Comparison of ENCODE assay signal across 22 cellular contexts in genomic region chr4:8400641-8401325, GRCh38. TPM values are rescaled to one million over a fixed set of nuclear protein-coding genes. Genes with fewer than 3 reads are reported as not detected.
A peak's percentile ranks its signal among the peaks of the same experiment; 100 is the strongest.
DNase-seq lines count a peak whose midpoint lies in the region; ATAC-seq and TF ChIP-seq lines count a peak whose summit lies in the region.
"Had no signal": no experiment of that assay in that cellular context is flagged by ENCODE, and none has a peak within 500 bp of the region (broad histone marks: within the 10 kb centered on the region; RNA-seq: fewer than 3 reads in every experiment).

No MANE protein-coding gene starts in this region.

- POLR2A ChIA-PET in OCI-LY7 (lab: Charles Lee) = no interaction called here

- no peak overlapping the region for H2AK5ac ChIP-seq in trophoblast cell (ENCODE audit: low read length)

- H2BK5ac ChIP-seq in trophoblast cell (ENCODE audit: low read depth, low read length, poor library complexity) = no peak overlapping the region

- H3K27ac ChIP-seq in OCI-LY7 (ENCODE audit: low read depth, low read length, poor library complexity, severe bottlenecking) = no peak overlapping the region
- H3K27ac ChIP-seq in trophoblast cell (ENCODE audit: low read depth, low read length) = no peak overlapping the region
- H3K27ac ChIP-seq: 22Rv1, cardiac muscle cell had no signal

- no peak for TF ChIP-seq CTCF in OCI-LY7 (conservative IDR thresholded peaks at IDR 0.05; ENCODE audit: low read length)

- H3K4ac ChIP-seq in trophoblast cell (ENCODE audit: low read depth, low read length) = no peak overlapping the region

- no peak overlapping the region for H3K23ac ChIP-seq in trophoblast cell (ENCODE audit: low read length)

- no peaks in the 10 kb centered on the region for H3K9me2 ChIP-seq in OCI-LY7 (ENCODE audit: insufficient read depth, low read length)

- H4K12ac ChIP-seq in trophoblast cell (ENCODE audit: low read depth, low read length) = no peak overlapping the region

- no peak overlapping the region for H2BK12ac ChIP-seq in trophoblast cell (ENCODE audit: low read length)

- no peak overlapping the region for H4K91ac ChIP-seq in trophoblast cell (ENCODE audit: low read depth, low read length)

- no peaks in the 10 kb centered on the region for H3K79me2 ChIP-seq in OCI-LY7 (ENCODE audit: insufficient read depth, low read depth, low read length)
- no peaks in the 10 kb centered on the region for H3K79me2 ChIP-seq in trophoblast cell (ENCODE audit: control insufficient read depth, insufficient read depth, low read length, poor library complexity)

- no TSS peak for BruUV-seq in OCI-LY7 (replicated peaks; lab: Mats Ljungman, UMichigan)

- no peak overlapping the region for H3K18ac ChIP-seq in trophoblast cell (ENCODE audit: low read length)

- WGBS in trophoblast cell (ENCODE audit: extremely low coverage, insufficient coverage, insufficient read length) = no CpG with 5 or more reads among the region's 13 CpGs

- no peak overlapping the region for H3K14ac ChIP-seq in trophoblast cell (ENCODE audit: low read length)

- H3K9ac ChIP-seq in trophoblast cell (ENCODE audit: low read length) = no peak overlapping the region

- no peak overlapping the region for H2BK120ac ChIP-seq in trophoblast cell (ENCODE audit: insufficient read depth, low read length, poor library complexity)

- H3K27me3 ChIP-seq in trophoblast cell (ENCODE audit: insufficient read depth, low read length) = no peaks in the 10 kb centered on the region
- H3K27me3 ChIP-seq: cardiac muscle cell, MG63 had no signal

- no peaks in the 10 kb centered on the region for H4K20me1 ChIP-seq in OCI-LY7 (ENCODE audit: insufficient read depth, low read length)

- DNase-seq in NCI-H82 (lab: John Stamatoyannopoulos, UW) (peak; percentile 8), NCI-H82 treated with DMSO at 0.1 percent for 48 hours (lab: John Stamatoyannopoulos, UW; ENCODE audit: unreplicated experiment) (no peak), OCI-LY7 (ENCODE audit: low spot score) (peak; percentile 39), fibroblast of the conjunctiva (ENCODE audit: low read depth) (peak; percentile 30), superior temporal gyrus (ENCODE audit: extremely low spot score) (peak; percentile 31), trophoblast cell (no peak), cerebellum (ENCODE audit: low spot score) (no peak)
- DNase-seq: activated naive CD4-positive, alpha-beta T cell treated with Interleukin-2 at 50 U/mL for 16 hours; activated T-cell treated with anti-CD3 and anti-CD28 coated beads, Interleukin-2, amount 50 U/mL, for 1 hour; DMS79; kidney glomerular epithelial cell; MG63; NCI-H69; nucleus accumbens; PC-3; SHP77 treated with DMSO at 0.1 percent for 48 hours; small intestine; stimulated activated CD4-positive, alpha-beta T cell treated with anti-CD3 and anti-CD28 coated beads, Interleukin-2, amount 100 ng/mL, for 24 hours had no signal

- no peak overlapping the region for H2AFZ ChIP-seq in OCI-LY7 (ENCODE audit: low read length)
- no peak overlapping the region for H2AFZ ChIP-seq in trophoblast cell (ENCODE audit: insufficient read depth, low read length, poor library complexity)

- no peak overlapping the region for H3K4me2 ChIP-seq in OCI-LY7 (ENCODE audit: low read length)
- H3K4me2 ChIP-seq in trophoblast cell (ENCODE audit: low read length) = no peak overlapping the region

- ATAC-seq in SK-N-SH treated with all-trans-retinoic acid at 6 μM for 48 hours = no peak
- ATAC-seq: PC-3; stimulated activated effector memory CD8-positive, alpha-beta T cell treated with anti-CD3 and anti-CD28 coated beads, Interleukin-12 subunit alpha, Interleukin-12 subunit beta, amount 100 ng/mL, for 72 hours had no signal

- peaks cover 17% of the 10 kb centered on the region for H3K4me1 ChIP-seq in OCI-LY7 (ENCODE audit: insufficient read depth, low read length, poor library complexity, severe bottlenecking)
- peaks cover 0 to 7% of the 10 kb centered on the region in 2 experiments for H3K4me1 ChIP-seq in trophoblast cell (ENCODE audit: control insufficient read depth in 1 of 2, insufficient read depth in 2 of 2, low read length in 2 of 2)

- no peak overlapping the region for H4K8ac ChIP-seq in trophoblast cell (ENCODE audit: low read depth, low read length)

- H3K4me3 ChIP-seq in OCI-LY7 (ENCODE audit: low read depth, low read length, poor library complexity, severe bottlenecking) (no peak overlapping the region), trophoblast cell (ENCODE audit: low read depth, low read length) (no peak overlapping the region)
- H3K4me3 ChIP-seq: cardiac muscle cell, MG63 had no signal

- H3K9me3 ChIP-seq in OCI-LY7 (ENCODE audit: low read length) (no peaks in the 10 kb centered on the region), trophoblast cell (ENCODE audit: insufficient read depth, low read depth, low read length) (no peaks in the 10 kb centered on the region)
- H3K9me3 ChIP-seq: MG63 had no signal

- intact Hi-C loops in OCI-LY7 (cut with micrococcal nuclease; ENCODE audit: unreplicated experiment) = loop anchor here (5.0 kb wide), 1 partner anchor 78 kb away; no protein-coding TSS in a partner anchor

- H3K36me3 ChIP-seq in OCI-LY7 (ENCODE audit: insufficient read depth, low read length) (peaks cover 6% of the 10 kb centered on the region; the same call in 1 of the 2 replicates), trophoblast cell (ENCODE audit: control insufficient read depth in 1 of 2, insufficient read depth in 2 of 2, low read length in 2 of 2) (peaks cover 34 to 43% of the 10 kb centered on the region in 2 experiments)

- CTCF ChIA-PET in OCI-LY7 (lab: Charles Lee; ENCODE audit: unreplicated experiment) = interaction anchor here (0.7 kb wide), 1 partner anchor 136 kb away, joined by 4 read pairs; no protein-coding TSS in a partner anchor

- H3K79me1 ChIP-seq in trophoblast cell (ENCODE audit: low read length) = peaks cover 2% of the 10 kb centered on the region

TF ChIP-seq in SK-N-SH treated with all-trans-retinoic acid at 6 μM for 48 hours, 23 proteins besides CTCF, POLR2A, EP300 and RAD21 (continues in another document):
- TF ChIP-seq ZNF70 (CRISPR knock-in tag; IDR thresholded peaks at IDR 0.05) (no peak), TOX (CRISPR knock-in tag; IDR thresholded peaks at IDR 0.05; ENCODE audit: borderline replicate concordance) (no peak), ZNF565 (CRISPR knock-in tag; conservative IDR thresholded peaks at IDR 0.05; ENCODE audit: low read depth) (no peak), ZFP3 (CRISPR knock-in tag; IDR thresholded peaks at IDR 0.05) (no peak), ZFP30 (CRISPR knock-in tag; IDR thresholded peaks at IDR 0.05) (no peak), POU6F1 (CRISPR knock-in tag; IDR thresholded peaks at IDR 0.05; ENCODE audit: borderline replicate concordance, low read depth) (no peak), ZNF8 (CRISPR knock-in tag; IDR thresholded peaks at IDR 0.05) (no peak), GLIS3 (CRISPR knock-in tag; IDR thresholded peaks at IDR 0.05) (no peak), ZC3H10 (CRISPR knock-in tag; IDR thresholded peaks at IDR 0.05) (no peak), BACH2 (CRISPR knock-in tag; IDR thresholded peaks at IDR 0.05; ENCODE audit: borderline replicate concordance) (no peak), RARB (CRISPR knock-in tag; IDR thresholded peaks at IDR 0.05) (no peak), ARNTL (CRISPR knock-in tag; IDR thresholded peaks at IDR 0.05; ENCODE audit: borderline replicate concordance, low read depth) (no peak), PATZ1 (CRISPR knock-in tag; IDR thresholded peaks at IDR 0.05; ENCODE audit: borderline replicate concordance) (no peak), OSR1 (CRISPR knock-in tag; IDR thresholded peaks at IDR 0.05) (no peak), CSDC2 (CRISPR knock-in tag; IDR thresholded peaks at IDR 0.05) (no peak)

RNA-seq across cellular contexts. Expression of gene ACOX3, which starts 39.7 kb away (rescaled TPM):
- total RNA-seq in OCI-LY7 (2014; rRNA removed; shearing (Covaris generic)) = 10.4 and 12.7 TPM in 2 replicates
- total RNA-seq in OCI-LY7 (2022) = 16.8 and 21.0 TPM in 2 replicates
- 21.5 and 23.3 TPM in 2 replicates for polyA plus RNA-seq in trophoblast cell (2013)
- total RNA-seq in cerebellum = 28.6 TPM

RNA-seq across cellular contexts. Expression of gene TRMT44, which starts 39.8 kb away (rescaled TPM):
- 23.0 and 26.6 TPM in 2 replicates for total RNA-seq in OCI-LY7 (2014; rRNA removed; shearing (Covaris generic))
- total RNA-seq in OCI-LY7 (2022) (23.3 and 28.3 TPM in 2 replicates), cerebellum (27.8 TPM)
- 16.7 and 17.7 TPM in 2 replicates for polyA plus RNA-seq in trophoblast cell (2013)

Comparison
In these comparisons a context has a peak if more than half of its experiments do, and no peak if none do; other contexts are left out.
1. DNase-seq: peak in NCI-H82 (single experiment), OCI-LY7 (single experiment), fibroblast of the conjunctiva (single experiment) and superior temporal gyrus (single experiment); none in NCI-H82 treated with DMSO at 0.1 percent for 48 hours (single experiment), trophoblast cell (0 of 2) and cerebellum (single experiment).